ENCODE assay signal across 8 cellular contexts in the genomic region with DNA sequence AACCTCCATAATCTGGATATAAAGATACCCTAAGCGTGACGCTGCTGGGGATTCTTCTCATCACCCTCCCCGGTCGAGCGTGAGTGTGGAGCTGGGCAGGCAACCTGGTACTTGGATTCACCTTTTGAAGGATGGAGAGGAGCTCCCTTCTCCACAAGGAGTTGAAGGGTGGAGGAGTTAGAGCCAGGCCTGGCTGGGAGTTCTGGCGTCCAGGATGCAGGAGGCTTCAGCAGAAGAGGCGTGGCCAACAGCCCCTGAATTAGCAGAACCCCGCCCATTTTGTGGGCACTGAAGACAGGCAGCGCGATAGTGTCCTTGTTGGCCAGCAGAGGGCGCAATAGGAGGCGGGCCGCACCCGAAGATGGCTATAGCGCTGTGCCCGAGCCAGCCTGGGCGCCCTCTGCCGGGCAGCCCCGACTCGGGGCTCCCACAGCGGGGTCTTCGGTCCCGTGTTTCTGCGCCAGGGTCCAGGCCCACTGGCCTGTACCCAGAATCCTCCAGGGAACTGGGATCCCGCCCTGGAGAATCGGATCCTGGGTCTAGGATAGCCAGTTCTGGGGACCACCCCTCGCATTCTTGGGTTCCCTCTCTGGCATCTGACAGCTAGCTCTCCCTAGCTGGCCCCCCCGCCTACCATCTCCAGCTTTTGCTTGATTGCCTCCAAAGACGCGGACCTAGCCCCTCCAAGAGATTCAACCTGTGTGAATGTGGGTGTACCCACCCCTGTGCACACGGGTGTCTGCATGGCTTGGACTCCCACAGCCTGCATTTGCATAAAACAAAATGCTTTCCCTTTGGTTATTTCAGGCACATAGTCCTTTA. TPM values are rescaled to one million over a fixed set of nuclear protein-coding genes. Genes with fewer than 3 reads are reported as not detected.
A peak's percentile ranks its signal among the peaks of the same experiment; 100 is the strongest.
DNase-seq lines count a peak whose midpoint lies in the region; TF ChIP-seq lines count a peak whose summit lies in the region.

No MANE protein-coding gene starts in this region.

- H3K27me3 ChIP-seq in MM.1S (replicated peaks; ENCODE audit: insufficient read depth, low read length) (peaks cover 77% of the 10 kb centered on the region), neutrophil (peaks cover 97% of the 10 kb centered on the region)

- peak overlapping the region; percentile 62 for H2AFZ ChIP-seq in MM.1S (ENCODE audit: low read length)

- POLR2A ChIA-PET in HEK293 (lab: Yijun Ruan, JAX) (interaction anchor here (1.0 to 1.2 kb wide), 5 partner anchors 14 to 220 kb away, joined by 3 read pairs; a partner anchor contains a TSS), RWPE1 (lab: Yijun Ruan, JAX; ENCODE audit: low non-redundant PET) (interaction anchor here (0.6 kb wide), 1 partner anchor 66 kb away, joined by 3 read pairs; a partner anchor contains a TSS)

- CTCF ChIA-PET in HEK293 (lab: Yijun Ruan, JAX) (interaction anchor here (0.6 to 5.1 kb wide), 75 partner anchors 9 to 733 kb away, joined by 3 to 87 read pairs (median 5); a partner anchor contains a TSS), RWPE1 (lab: Yijun Ruan, JAX) (interaction anchor here (0.5 to 1.7 kb wide), 21 partner anchors 9 to 916 kb away, joined by 3 to 12 read pairs (median 4); a partner anchor contains a TSS)

- H3K9me3 ChIP-seq in HEK293 (ENCODE audit: control insufficient read depth, insufficient read depth, low read depth, low read length) (no peaks in the 10 kb centered on the region), MM.1S (replicated peaks; ENCODE audit: insufficient read depth, low read length) (no peaks in the 10 kb centered on the region), neutrophil (no peaks in the 10 kb centered on the region)

- H3F3A ChIP-seq in MM.1S (ENCODE audit: insufficient read depth, low read length), result peaks cover 23% of the 10 kb centered on the region

- no peaks in the 10 kb centered on the region for H4K20me1 ChIP-seq in MM.1S (ENCODE audit: insufficient read depth, low read length)

- H3K4me2 ChIP-seq in MM.1S (ENCODE audit: low read depth, low read length), result peak overlapping the region; percentile 100

- DNase-seq in GM03348 (ENCODE audit: low spot score) (peak; percentile 95), MM.1S (peak; percentile 93), RWPE1 (ENCODE audit: low spot score) (peak; percentile 78), fibroblast of the aortic adventitia (ENCODE audit: low read depth) (peak; percentile 88), stromal cell of bone marrow (ENCODE audit: low read depth) (peak; percentile 84)
- peak; percentile 79 to 88 for DNase-seq in activated T-helper 1 cell treated with anti-CD3 and anti-CD28 coated beads, Interleukin-2, amount 50 U/mL, for 16 hours (ENCODE audit: low read depth in 1 of 2, low spot score in 1 of 2)

- H3K9ac ChIP-seq in MM.1S (ENCODE audit: low read length), result peak overlapping the region; percentile 41; the same call in 1 of the 2 replicates

- H3K27ac ChIP-seq in HEK293 (ENCODE audit: extremely low read depth, low read depth, low read length) (no peak overlapping the region), MM.1S (ENCODE audit: low read length) (no peak overlapping the region), RWPE1 (no peak overlapping the region), neutrophil (no peak overlapping the region)

- peak; percentile 99 for TF ChIP-seq CTCF in HEK293 (tag by site-specific recombination; IDR thresholded peaks at IDR 0.05)
- peak; percentile 100 for TF ChIP-seq CTCF in MM.1S (IDR thresholded peaks at IDR 0.05; ENCODE audit: low read length)
- peak; percentile 97 for TF ChIP-seq CTCF in RWPE1 (conservative IDR thresholded peaks at IDR 0.05; ENCODE audit: low read depth)
- TF ChIP-seq CTCF in fibroblast of the aortic adventitia (IDR thresholded peaks at IDR 0.05; ENCODE audit: insufficient read depth, low read length), result peak; percentile 94
- TF ChIP-seq CTCF in neutrophil (IDR thresholded peaks at IDR 0.05), result peak; percentile 95

- peak overlapping the region; percentile 19 for H3K4me3 ChIP-seq in HEK293 (ENCODE audit: low read depth, low read length)
- H3K4me3 ChIP-seq in MM.1S (ENCODE audit: low read length), result peak overlapping the region; percentile 70
- H3K4me3 ChIP-seq in fibroblast of the aortic adventitia (ENCODE audit: low read depth, low read length), result peak overlapping the region; percentile 49
- peak overlapping the region; percentile 16 to 39 for H3K4me3 ChIP-seq in neutrophil (ENCODE audit: low read depth in 1 of 2, low read length in 1 of 2)

- no peaks in the 10 kb centered on the region for H3K79me2 ChIP-seq in MM.1S (ENCODE audit: low read length)

- no peaks in the 10 kb centered on the region for H3K9me2 ChIP-seq in MM.1S (replicated peaks; ENCODE audit: insufficient read depth, low read length)

- H3K4me1 ChIP-seq in HEK293 (ENCODE audit: control insufficient read depth, insufficient read depth, low read length) (no peaks in the 10 kb centered on the region), MM.1S (ENCODE audit: low read length) (peaks cover 25% of the 10 kb centered on the region), neutrophil (ENCODE audit: control insufficient read depth in 1 of 2, insufficient read depth in 1 of 2, low read depth in 1 of 2, low read length in 1 of 2) (peaks cover 31 to 34% of the 10 kb centered on the region in 2 experiments)

- no peaks in the 10 kb centered on the region for H3K36me3 ChIP-seq in HEK293 (ENCODE audit: control insufficient read depth in 2 of 2, insufficient read depth in 1 of 2, low read length in 2 of 2)
- no peaks in the 10 kb centered on the region for H3K36me3 ChIP-seq in MM.1S (replicated peaks; ENCODE audit: insufficient read depth, low read length)
- no peaks in the 10 kb centered on the region for H3K36me3 ChIP-seq in neutrophil

TF ChIP-seq in HEK293, 187 proteins besides CTCF, POLR2A, EP300 and RAD21 (continues in another document):
- TF ChIP-seq, protein P1, sequence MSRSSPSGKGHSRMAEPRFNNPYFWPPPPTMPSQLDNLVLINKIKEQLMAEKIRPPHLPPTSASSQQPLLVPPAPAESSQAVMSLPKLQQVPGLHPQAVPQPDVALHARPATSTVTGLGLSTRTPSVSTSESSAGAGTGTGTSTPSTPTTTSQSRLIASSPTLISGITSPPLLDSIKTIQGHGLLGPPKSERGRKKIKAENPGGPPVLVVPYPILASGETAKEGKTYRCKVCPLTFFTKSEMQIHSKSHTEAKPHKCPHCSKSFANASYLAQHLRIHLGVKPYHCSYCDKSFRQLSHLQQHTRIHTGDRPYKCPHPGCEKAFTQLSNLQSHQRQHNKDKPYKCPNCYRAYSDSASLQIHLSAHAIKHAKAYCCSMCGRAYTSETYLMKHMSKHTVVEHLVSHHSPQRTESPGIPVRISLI (tag by site-specific recombination; IDR thresholded peaks at IDR 0.05), result no peak
- peak; percentile 27; the same call in 1 of the 2 replicates for TF ChIP-seq ZIC2 (tag by site-specific recombination; IDR thresholded peaks at IDR 0.05)
- TF ChIP-seq GLIS1 (tag by site-specific recombination; IDR thresholded peaks at IDR 0.05), result peak; percentile 57; the same call in 1 of the 2 replicates
- peak; percentile 85 for TF ChIP-seq ZNF223 (tag by site-specific recombination; IDR thresholded peaks at IDR 0.05)
- TF ChIP-seq, protein P2, sequence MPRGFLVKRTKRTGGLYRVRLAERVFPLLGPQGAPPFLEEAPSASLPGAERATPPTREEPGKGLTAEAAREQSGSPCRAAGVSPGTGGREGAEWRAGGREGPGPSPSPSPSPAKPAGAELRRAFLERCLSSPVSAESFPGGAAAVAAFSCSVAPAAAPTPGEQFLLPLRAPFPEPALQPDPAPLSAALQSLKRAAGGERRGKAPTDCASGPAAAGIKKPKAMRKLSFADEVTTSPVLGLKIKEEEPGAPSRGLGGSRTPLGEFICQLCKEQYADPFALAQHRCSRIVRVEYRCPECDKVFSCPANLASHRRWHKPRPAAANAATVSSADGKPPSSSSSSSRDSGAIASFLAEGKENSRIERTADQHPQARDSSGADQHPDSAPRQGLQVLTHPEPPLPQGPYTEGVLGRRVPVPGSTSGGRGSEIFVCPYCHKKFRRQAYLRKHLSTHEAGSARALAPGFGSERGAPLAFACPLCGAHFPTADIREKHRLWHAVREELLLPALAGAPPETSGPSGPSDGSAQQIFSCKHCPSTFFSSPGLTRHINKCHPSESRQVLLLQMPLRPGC (tag by site-specific recombination; IDR thresholded peaks at IDR 0.05), result 0 out of 2 replicates have a peak, but pooled peaks have one; percentile 45
- peak; percentile 50; the same call in 1 of the 2 replicates for TF ChIP-seq ZBTB21 (tag by site-specific recombination; IDR thresholded peaks at IDR 0.05)
- TF ChIP-seq ZSCAN23 (tag by site-specific recombination; IDR thresholded peaks at IDR 0.05), result 0 out of 2 replicates have a peak, but pooled peaks have one; percentile 56
- TF ChIP-seq, protein P3, sequence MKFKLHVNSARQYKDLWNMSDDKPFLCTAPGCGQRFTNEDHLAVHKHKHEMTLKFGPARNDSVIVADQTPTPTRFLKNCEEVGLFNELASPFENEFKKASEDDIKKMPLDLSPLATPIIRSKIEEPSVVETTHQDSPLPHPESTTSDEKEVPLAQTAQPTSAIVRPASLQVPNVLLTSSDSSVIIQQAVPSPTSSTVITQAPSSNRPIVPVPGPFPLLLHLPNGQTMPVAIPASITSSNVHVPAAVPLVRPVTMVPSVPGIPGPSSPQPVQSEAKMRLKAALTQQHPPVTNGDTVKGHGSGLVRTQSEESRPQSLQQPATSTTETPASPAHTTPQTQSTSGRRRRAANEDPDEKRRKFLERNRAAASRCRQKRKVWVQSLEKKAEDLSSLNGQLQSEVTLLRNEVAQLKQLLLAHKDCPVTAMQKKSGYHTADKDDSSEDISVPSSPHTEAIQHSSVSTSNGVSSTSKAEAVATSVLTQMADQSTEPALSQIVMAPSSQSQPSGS (tag by site-specific recombination; IDR thresholded peaks at IDR 0.05; ENCODE audit: low read depth), result no peak
- peak; percentile 95 for TF ChIP-seq ZBTB17 (tag by site-specific recombination; IDR thresholded peaks at IDR 0.05)
- TF ChIP-seq ZNF548 (tag by site-specific recombination; IDR thresholded peaks at IDR 0.05), result no peak
- 0 out of 2 replicates have a peak, but pooled peaks have one; percentile 15 for TF ChIP-seq ZFHX2 (tag by site-specific recombination; conservative IDR thresholded peaks at IDR 0.05)
- TF ChIP-seq ZNF335 (tag by site-specific recombination; conservative IDR thresholded peaks at IDR 0.05), result peak; percentile 86
- no peak for TF ChIP-seq ZNF830 (tag by site-specific recombination; IDR thresholded peaks at IDR 0.05; ENCODE audit: low read depth)
- 0 out of 2 replicates have a peak, but pooled peaks have one; percentile 41 for TF ChIP-seq ZNF843 (tag by site-specific recombination; IDR thresholded peaks at IDR 0.05)
- TF ChIP-seq ZNF654 (tag by site-specific recombination; IDR thresholded peaks at IDR 0.05; ENCODE audit: low read depth), result peak; percentile 67

RNA-seq across cellular contexts. Expression of a gene that starts 26.0 kb away (rescaled TPM):
- total RNA-seq in fibroblast of the aortic adventitia (ENCODE audit: low replicate concordance), result 18.3 and 27.5 TPM in 2 replicates

Comparison
In these comparisons a context has a peak if more than half of its experiments do, and no peak if none do; other contexts are left out.
1. H3K4me3 ChIP-seq: peak in every context shown above with its lines; median percentile 70 in MM.1S; 49 in fibroblast of the aortic adventitia; 28 in neutrophil; 19 in HEK293.